Comparison of ENCODE assay signal across 1 cellular context in genomic region chr1:15617173-15617873, GRCh38.
TF ChIP-seq lines count a peak whose summit lies in the region.

DDI2 (plus strand) TSS chr1:15617458; CDS start chr1:15617671, 213 bp downstream.

TF ChIP-seq in WTC11, 78 proteins besides CTCF, POLR2A, EP300 and RAD21 (continued from another document):
- no peak for TF ChIP-seq HMGA2 (CRISPR knock-in tag; IDR thresholded peaks at IDR 0.05)
- peak; percentile 53; the same call in 1 of the 2 replicates for TF ChIP-seq ARID4B (CRISPR knock-in tag; IDR thresholded peaks at IDR 0.05; ENCODE audit: borderline replicate concordance)
- no peak for TF ChIP-seq SOX15 (CRISPR knock-in tag; IDR thresholded peaks at IDR 0.05)
- no peak for TF ChIP-seq PREB (CRISPR knock-in tag; IDR thresholded peaks at IDR 0.05; ENCODE audit: borderline replicate concordance)
- TF ChIP-seq ZNF416 (CRISPR knock-in tag; IDR thresholded peaks at IDR 0.05): peak; percentile 79; the same call in 1 of the 2 replicates
- peak; percentile 33; the same call in 1 of the 2 replicates for TF ChIP-seq MYBL2 (CRISPR knock-in tag; IDR thresholded peaks at IDR 0.05)
- peak; percentile 89 for TF ChIP-seq ETV6 (CRISPR knock-in tag; IDR thresholded peaks at IDR 0.05)
- 0 out of 2 replicates have a peak, but pooled peaks have one; percentile 26 for TF ChIP-seq SMAD3 (CRISPR knock-in tag; IDR thresholded peaks at IDR 0.05; ENCODE audit: borderline replicate concordance)
- peak; percentile 60; the same call in 1 of the 2 replicates for TF ChIP-seq ESRRA (CRISPR knock-in tag; IDR thresholded peaks at IDR 0.05; ENCODE audit: borderline replicate concordance)
- TF ChIP-seq USF2 (CRISPR knock-in tag; IDR thresholded peaks at IDR 0.05): no peak; the same call in 1 of the 2 replicates
- peak; percentile 76; the same call in 1 of the 2 replicates for TF ChIP-seq HMGXB4 (CRISPR knock-in tag; IDR thresholded peaks at IDR 0.05)
- 0 out of 2 replicates have a peak, but pooled peaks have one; percentile 48 for TF ChIP-seq ATF1 (CRISPR knock-in tag; IDR thresholded peaks at IDR 0.05)
- TF ChIP-seq CBFB (CRISPR knock-in tag; IDR thresholded peaks at IDR 0.05; ENCODE audit: low read depth): no peak; the same call in 1 of the 2 replicates
- TF ChIP-seq PRDM15 (CRISPR knock-in tag; IDR thresholded peaks at IDR 0.05): 0 out of 2 replicates have a peak, but pooled peaks have one; percentile 28
- no peak for TF ChIP-seq TCF7 (CRISPR knock-in tag; IDR thresholded peaks at IDR 0.05; ENCODE audit: low read depth)
